Comparison of ENCODE assay signal across 9 cellular contexts in genomic region chr10:18104223-18104872, GRCh38. TPM values are rescaled to one million over a fixed set of nuclear protein-coding genes. Genes with fewer than 3 reads are reported as not detected.
DNase-seq lines count a peak whose midpoint lies in the region; ATAC-seq and TF ChIP-seq lines count a peak whose summit lies in the region.
"Had no signal": no experiment of that assay in that cellular context is flagged by ENCODE, and none has a peak within 500 bp of the region (broad histone marks: within the 10 kb centered on the region; RNA-seq: fewer than 3 reads in every experiment).

No MANE protein-coding gene starts in this region.

- no peaks in the 10 kb centered on the region for H3K79me2 ChIP-seq in osteoblast (ENCODE audit: insufficient read depth, low read length)

- H2AFZ ChIP-seq in osteoblast (ENCODE audit: low read length): no peak overlapping the region

- H3K4me1 ChIP-seq in osteoblast (ENCODE audit: insufficient read depth, low read length): no peaks in the 10 kb centered on the region

- H3K9me3 ChIP-seq in osteoblast (ENCODE audit: low read depth, low read length): no peaks in the 10 kb centered on the region

- H3K4me3 ChIP-seq in osteoblast (ENCODE audit: insufficient read depth, low read length): peak overlapping the region; percentile 4

- peak overlapping the region; percentile 46 for H3K4me2 ChIP-seq in osteoblast (ENCODE audit: insufficient read depth, low read length)

- no peak for ATAC-seq in GM21737 (IDR thresholded peaks at IDR 0.05; ENCODE audit: unreplicated experiment)

- no peak overlapping the region for H3K27ac ChIP-seq in osteoblast (ENCODE audit: low read depth, low read length)
- H3K27ac ChIP-seq: epithelial cell of prostate had no signal

- peaks cover 22% of the 10 kb centered on the region for H3K27me3 ChIP-seq in osteoblast (ENCODE audit: insufficient read depth, low read length)

- no peaks in the 10 kb centered on the region for H4K20me1 ChIP-seq in osteoblast (ENCODE audit: insufficient read depth, low read length)

- DNase-seq in activated gamma-delta T cell treated with Interleukin-2 at 50 U/mL for 16 hours (peak; percentile 27), activated gamma-delta T cell (lab: John Stamatoyannopoulos, UW) (no peak), NCI-H1105 (lab: John Stamatoyannopoulos, UW) (peak; percentile 37), activated T-cell treated with anti-CD3 and anti-CD28 coated beads for 1 hour (ENCODE audit: low read depth) (peak; percentile 19), fibroblast of the conjunctiva (ENCODE audit: low read depth) (peak; percentile 10), osteoblast (ENCODE audit: insufficient read length, low spot score, missing footprints) (no peak), NK-92 (lab: John Stamatoyannopoulos, UW; ENCODE audit: unreplicated experiment) (no peak)

- TF ChIP-seq CTCF in osteoblast (IDR thresholded peaks at IDR 0.05; ENCODE audit: extremely low read depth, low read depth, low read length): peak; percentile 71

- H3K36me3 ChIP-seq in osteoblast (ENCODE audit: insufficient read depth, low read length): no peaks in the 10 kb centered on the region

RNA-seq across cellular contexts. Expression of gene CACNB2, which starts 35.9 kb away (rescaled TPM):
- under 0.01 and 0.88 TPM in 2 replicates for total RNA-seq in osteoblast

Comparison
In these comparisons a context has a peak if more than half of its experiments do, and no peak if none do; other contexts are left out.
1. DNase-seq: peak in activated gamma-delta T cell treated with Interleukin-2 at 50 U/mL for 16 hours (single experiment), NCI-H1105 (single experiment), activated T-cell treated with anti-CD3 and anti-CD28 coated beads for 1 hour (single experiment) and fibroblast of the conjunctiva (single experiment); none in activated gamma-delta T cell (single experiment), osteoblast (single experiment) and NK-92 (single experiment).